Comparison of ENCODE assay signal across 8 cellular contexts in the genomic region with DNA sequence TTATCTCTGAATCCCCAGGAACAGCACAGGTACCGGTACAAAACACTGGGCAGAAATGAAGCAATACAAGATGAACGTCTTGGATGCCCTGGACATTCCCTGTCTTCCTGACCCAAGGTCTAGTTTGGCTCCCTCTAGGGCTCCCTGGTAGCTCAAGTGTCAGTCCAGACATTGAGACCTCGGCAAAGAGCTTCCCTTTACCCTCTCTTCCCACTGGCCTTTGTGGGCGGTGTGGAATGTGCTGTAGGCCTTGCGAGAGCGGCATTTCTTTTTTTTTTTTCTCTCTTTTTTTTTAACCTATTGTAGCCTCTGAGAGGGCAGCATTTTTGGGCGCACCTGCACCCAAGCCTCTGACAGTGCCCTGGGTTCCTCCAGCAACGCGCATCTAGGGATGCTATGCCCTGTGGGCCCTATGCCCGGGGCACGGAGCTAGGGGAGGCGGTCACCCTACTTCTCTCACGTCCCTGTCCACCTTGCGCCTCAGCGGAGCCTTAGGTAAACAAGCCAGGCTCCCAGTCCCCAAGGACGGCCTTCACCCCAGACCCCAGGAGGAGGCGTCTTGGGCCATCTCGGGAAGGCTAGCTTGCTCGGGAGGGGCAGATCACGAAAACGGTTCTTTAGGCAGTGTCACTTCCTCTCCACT. TPM values are rescaled to one million over a fixed set of nuclear protein-coding genes. Genes with fewer than 3 reads are reported as not detected.
DNase-seq lines count a peak whose midpoint lies in the region; ATAC-seq and TF ChIP-seq lines count a peak whose summit lies in the region.

No MANE protein-coding gene starts in this region.

- peak overlapping the region; percentile 71 for H3K4me2 ChIP-seq in parathyroid adenoma (ENCODE audit: low read length)

- ATAC-seq in HG02623 (IDR thresholded peaks at IDR 0.05; ENCODE audit: unreplicated experiment): no peak
- ATAC-seq in HG03469 (IDR thresholded peaks at IDR 0.05; ENCODE audit: unreplicated experiment): no peak

- no peaks in the 10 kb centered on the region for H3K36me3 ChIP-seq in parathyroid adenoma (ENCODE audit: control insufficient read depth, insufficient read depth, low read length)

- peak overlapping the region; percentile 55 for H3K4me3 ChIP-seq in parathyroid adenoma (ENCODE audit: low read depth, low read length)

- H3K9ac ChIP-seq in parathyroid adenoma: peak overlapping the region; percentile 40

- in situ Hi-C loops in SK-MEL-5 (cut with HindIII; ENCODE audit: low pct_unique_long_range_greater_than_20kb, low sequenced_read_pairs): no loop called here

- peak overlapping the region; percentile 80 for H2AFZ ChIP-seq in parathyroid adenoma

- H3K4me1 ChIP-seq in parathyroid adenoma: peaks cover 53% of the 10 kb centered on the region

- no peaks in the 10 kb centered on the region for H3K9me3 ChIP-seq in parathyroid adenoma (ENCODE audit: control insufficient read depth, low read length)

- no peak for TF ChIP-seq CTCF in parathyroid adenoma (IDR thresholded peaks at IDR 0.05)

- DNase-seq in DMS79 (lab: John Stamatoyannopoulos, UW) (peak; percentile 47), DMS79 treated with DMSO at 0.1 percent for 48 hours (lab: John Stamatoyannopoulos, UW) (no peak), SK-MEL-5 (ENCODE audit: low read depth, low spot score) (peak; percentile 4), fibroblast of gingiva (ENCODE audit: low read depth) (peak; percentile 68), dermis blood vessel endothelial cell (no peak)

- peaks cover 9% of the 10 kb centered on the region for H3K79me2 ChIP-seq in parathyroid adenoma

- H3K27ac ChIP-seq in parathyroid adenoma: peak overlapping the region; percentile 97

- no peaks in the 10 kb centered on the region for H3K27me3 ChIP-seq in parathyroid adenoma (ENCODE audit: control insufficient read depth, insufficient read depth, low read length)

RNA-seq across cellular contexts. Expression of gene NFATC3, which starts 1.2 kb away (rescaled TPM):
- 13.8 and 16.6 TPM in 2 replicates for total RNA-seq in SK-MEL-5 (2014; rRNA removed; shearing (Covaris generic))
- polyA plus RNA-seq in SK-MEL-5 (2015; cell fraction: cytosol; rRNA removed): 8.3 and 15.5 TPM in 2 replicates
- 9.2 and 10.9 TPM in 2 replicates for polyA plus RNA-seq in SK-MEL-5 (2015; cell fraction: nucleus; rRNA removed)
- total RNA-seq in dermis blood vessel endothelial cell: 14.1 and 31.6 TPM in 2 replicates

Comparison
In these comparisons a context has a peak if more than half of its experiments do, and no peak if none do; other contexts are left out.
1. DNase-seq: peak in DMS79 (single experiment), SK-MEL-5 (single experiment) and fibroblast of gingiva (single experiment); none in DMS79 treated with DMSO at 0.1 percent for 48 hours (single experiment) and dermis blood vessel endothelial cell (single experiment).